In the genomic region with DNA sequence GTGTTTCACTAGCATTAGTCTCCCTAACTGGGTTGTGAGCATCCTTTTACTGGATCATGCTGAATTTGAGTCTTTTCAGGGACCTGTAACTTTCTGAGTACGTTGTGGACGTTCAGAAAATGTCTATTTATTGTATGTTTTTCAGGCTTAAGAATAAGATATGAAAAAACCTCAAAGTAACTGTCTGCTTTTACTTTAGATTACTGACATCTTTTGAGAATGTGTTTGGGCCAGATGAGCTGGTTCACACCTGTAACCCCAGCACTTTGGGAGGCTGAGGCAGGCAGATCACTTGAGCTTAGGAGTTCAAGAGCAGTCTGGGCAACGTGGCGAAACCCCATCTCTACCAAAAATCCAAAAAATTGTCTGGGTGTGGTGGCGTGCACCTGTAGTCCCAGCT, we compare ENCODE assay signal across 23 cellular contexts. TPM values are rescaled to one million over a fixed set of nuclear protein-coding genes. Genes with fewer than 3 reads are reported as not detected.
A peak's percentile ranks its signal among the peaks of the same experiment; 100 is the strongest.
DNase-seq lines count a peak whose midpoint lies in the region; ATAC-seq and TF ChIP-seq lines count a peak whose summit lies in the region.
"Had no signal": no experiment of that assay in that cellular context is flagged by ENCODE, and none has a peak within 500 bp of the region (broad histone marks: within the 10 kb centered on the region; RNA-seq: fewer than 3 reads in every experiment).

No MANE protein-coding gene starts in this region.

- peaks cover 93% of the 10 kb centered on the region for H3K79me2 ChIP-seq in GM23338 (replicated peaks; ENCODE audit: insufficient read depth)

- no peak for DNase-seq in activated naive CD4-positive, alpha-beta T cell treated with anti-CD3 and anti-CD28 coated beads, Interleukin-2, amount 50 U/mL, for 72 hours (ENCODE audit: low spot score in 2 of 2)
- no peak for DNase-seq in activated naive CD4-positive, alpha-beta T cell treated with anti-CD3 and anti-CD28 coated beads, Interleukin-2, amount 50 U/mL, for 16 hours
- DNase-seq in GM23338 (ENCODE audit: low spot score): no peak
- no peak for DNase-seq in activated T-helper 2 cell treated with anti-CD3 and anti-CD28 coated beads, Interferon-gamma antibody, Interleukin-2, Interleukin-4, amounts not matched to agents 10 μg/mL and 5 μg/mL and 100 μg/mL, durations not matched to agents 14 hours and 24 hours and 36 hours (ENCODE audit: low spot score)
- DNase-seq in type B pancreatic cell (ENCODE audit: extremely low spot score, unreplicated experiment): no peak
- DNase-seq in nucleus accumbens (lab: John Stamatoyannopoulos, UW): no peak
- no peak for DNase-seq in amniotic stem cell (lab: John Stamatoyannopoulos, UW)
- DNase-seq: activated CD8-positive, alpha-beta memory T cell treated with anti-CD3 and anti-CD28 coated beads, Interleukin-2, amount 50 U/mL, for 4 hours; central memory CD4-positive, alpha-beta T cell; GDM1; head of caudate nucleus; NCI-H1417; NCI-H2029; NCI-H524 treated with DMSO at 0.1 percent for 48 hours; right cardiac atrium; stimulated activated CD4-positive, alpha-beta T cell treated with anti-CD3 and anti-CD28 coated beads, Interleukin-1b, Interleukin-23, amount 100 ng/mL, for 48 hours; T-helper 9 cell; thyroid gland had no signal

- peaks cover 19% of the 10 kb centered on the region for H4K20me1 ChIP-seq in GM23338 (replicated peaks; ENCODE audit: insufficient read depth)

- H3F3A ChIP-seq in GM23338 (replicated peaks; ENCODE audit: low read depth): no peaks in the 10 kb centered on the region

- intact Hi-C loops in activated T-helper 2 cell treated with anti-CD3 and anti-CD28 coated beads, Interferon-gamma antibody, Interleukin-2, Interleukin-4, amounts not matched to agents 10 μg/mL and 5 μg/mL and 100 μg/mL, durations not matched to agents 14 hours and 24 hours and 36 hours (cut with micrococcal nuclease): no loop called here

- ATAC-seq in activated naive CD4-positive, alpha-beta T cell treated with anti-CD3 and anti-CD28 coated beads, Interleukin-2, amount 50 U/mL, for 72 hours: no peak
- no peak for ATAC-seq in GM23338
- ATAC-seq: left lobe of liver, right cardiac atrium, Right ventricle myocardium inferior had no signal

- H3K4me2 ChIP-seq in GM23338: no peak overlapping the region
- H3K4me2 ChIP-seq: BLaER1 treated with 17β-estradiol and CSF1 and Interleukin-3, amounts not matched to agents 10 nM and 100 nM; KMS-11 had no signal

- H3K4me3 Mint-ChIP-seq in GM23338 (no peak overlapping the region), type B pancreatic cell (no peak overlapping the region)
- H3K4me3 Mint-ChIP-seq in activated T-helper 2 cell treated with anti-CD3 and anti-CD28 coated beads, Interferon-gamma antibody, Interleukin-2, Interleukin-4, amounts not matched to agents 10 μg/mL and 5 μg/mL and 100 μg/mL, durations not matched to agents 14 hours and 24 hours and 36 hours (ENCODE audit: low read depth): no peak overlapping the region
- H3K4me3 Mint-ChIP-seq: dendritic cell treated with granulocyte-macrophage colony-stimulating factor and Interleukin-4, amounts not matched to agents 40 ng/mL and 50 ng/mL, for 4 days had no signal

- no peaks in the 10 kb centered on the region; the same call in 1 of the 2 replicates for H3K36me3 ChIP-seq in GM23338 (ENCODE audit: insufficient read depth)
- H3K36me3 ChIP-seq: thyroid gland had no signal

- H3K9me3 Mint-ChIP-seq in activated naive CD4-positive, alpha-beta T cell treated with anti-CD3 and anti-CD28 coated beads, Interleukin-2, amount 50 U/mL, for 72 hours: no peaks in the 10 kb centered on the region
- H3K9me3 Mint-ChIP-seq in GM23338 (no peaks in the 10 kb centered on the region; the same call in 2 of the 3 replicates), type B pancreatic cell (no peaks in the 10 kb centered on the region)
- H3K9me3 Mint-ChIP-seq in activated T-helper 2 cell treated with anti-CD3 and anti-CD28 coated beads, Interferon-gamma antibody, Interleukin-2, Interleukin-4, amounts not matched to agents 10 μg/mL and 5 μg/mL and 100 μg/mL, durations not matched to agents 14 hours and 24 hours and 36 hours: no peaks in the 10 kb centered on the region
- H3K9me3 Mint-ChIP-seq: dendritic cell treated with granulocyte-macrophage colony-stimulating factor and Interleukin-4, amounts not matched to agents 40 ng/mL and 50 ng/mL, for 4 days had no signal

- H3K27ac Mint-ChIP-seq in activated naive CD4-positive, alpha-beta T cell treated with anti-CD3 and anti-CD28 coated beads, Interleukin-2, amount 50 U/mL, for 72 hours: peak overlapping the region; percentile 63 to 72
- H3K27ac Mint-ChIP-seq in GM23338: no peak overlapping the region
- peak overlapping the region; percentile 55 for H3K27ac Mint-ChIP-seq in activated T-helper 2 cell treated with anti-CD3 and anti-CD28 coated beads, Interferon-gamma antibody, Interleukin-2, Interleukin-4, amounts not matched to agents 10 μg/mL and 5 μg/mL and 100 μg/mL, durations not matched to agents 14 hours and 24 hours and 36 hours
- H3K27ac Mint-ChIP-seq in type B pancreatic cell: peak overlapping the region; percentile 46
- H3K27ac Mint-ChIP-seq: dendritic cell treated with granulocyte-macrophage colony-stimulating factor and Interleukin-4, amounts not matched to agents 40 ng/mL and 50 ng/mL, for 4 days had no signal

- H3K9me2 ChIP-seq in GM23338 (ENCODE audit: insufficient read depth): no peaks in the 10 kb centered on the region

- H3K4me1 Mint-ChIP-seq in GM23338 (peaks cover 7% of the 10 kb centered on the region; the same call in 2 of the 3 replicates), type B pancreatic cell (ENCODE audit: unreplicated experiment) (peaks cover 12% of the 10 kb centered on the region)
- H3K4me1 Mint-ChIP-seq in activated T-helper 2 cell treated with anti-CD3 and anti-CD28 coated beads, Interferon-gamma antibody, Interleukin-2, Interleukin-4, amounts not matched to agents 10 μg/mL and 5 μg/mL and 100 μg/mL, durations not matched to agents 14 hours and 24 hours and 36 hours (ENCODE audit: low read depth): peaks cover 37% of the 10 kb centered on the region

- 0 out of 2 replicates have a peak, but pooled peaks cover 6% of the 10 kb centered on the region for H3K4me1 ChIP-seq in GM23338 (ENCODE audit: insufficient read depth)

- no peak for TF ChIP-seq CTCF in GM23338 (conservative IDR thresholded peaks at IDR 0.05; ENCODE audit: low read depth in 2 of 2)
- TF ChIP-seq CTCF in type B pancreatic cell (conservative IDR thresholded peaks at IDR 0.05): no peak

- no peak overlapping the region for H2AFZ ChIP-seq in GM23338

- no peak overlapping the region for H3K4me3 ChIP-seq in GM23338
- H3K4me3 ChIP-seq: BLaER1 treated with 17β-estradiol and CSF1 and Interleukin-3, amounts not matched to agents 10 nM and 100 nM; thyroid gland had no signal

- H3K36me3 Mint-ChIP-seq in activated naive CD4-positive, alpha-beta T cell treated with anti-CD3 and anti-CD28 coated beads, Interleukin-2, amount 50 U/mL, for 72 hours: peaks cover 11 to 27% of the 10 kb centered on the region in 2 donors
- H3K36me3 Mint-ChIP-seq in GM23338 (ENCODE audit: low read depth): no peaks in the 10 kb centered on the region; the same call in 2 of the 3 replicates
- H3K36me3 Mint-ChIP-seq in activated T-helper 2 cell treated with anti-CD3 and anti-CD28 coated beads, Interferon-gamma antibody, Interleukin-2, Interleukin-4, amounts not matched to agents 10 μg/mL and 5 μg/mL and 100 μg/mL, durations not matched to agents 14 hours and 24 hours and 36 hours (ENCODE audit: low read depth): peaks cover 44% of the 10 kb centered on the region
- H3K36me3 Mint-ChIP-seq in type B pancreatic cell: peaks cover 15% of the 10 kb centered on the region

- H3K27me3 ChIP-seq in GM23338 (ENCODE audit: insufficient read depth): no peaks in the 10 kb centered on the region
- H3K27me3 ChIP-seq: BLaER1 treated with 17β-estradiol and CSF1 and Interleukin-3, amounts not matched to agents 10 nM and 100 nM; thyroid gland had no signal

- H3K27ac ChIP-seq in GM23338 (ENCODE audit: low read depth): peak overlapping the region; percentile 53
- H3K27ac ChIP-seq: BLaER1 treated with 17β-estradiol and CSF1 and Interleukin-3, amounts not matched to agents 10 nM and 100 nM; KMS-11; thyroid gland had no signal

- H3K27me3 Mint-ChIP-seq in GM23338 (ENCODE audit: insufficient read depth, low read depth, poor library complexity): peaks cover 3% of the 10 kb centered on the region
- H3K27me3 Mint-ChIP-seq in activated T-helper 2 cell treated with anti-CD3 and anti-CD28 coated beads, Interferon-gamma antibody, Interleukin-2, Interleukin-4, amounts not matched to agents 10 μg/mL and 5 μg/mL and 100 μg/mL, durations not matched to agents 14 hours and 24 hours and 36 hours (ENCODE audit: low read depth): no peaks in the 10 kb centered on the region
- no peaks in the 10 kb centered on the region for H3K27me3 Mint-ChIP-seq in type B pancreatic cell
- H3K27me3 Mint-ChIP-seq: dendritic cell treated with granulocyte-macrophage colony-stimulating factor and Interleukin-4, amounts not matched to agents 40 ng/mL and 50 ng/mL, for 4 days had no signal

RNA-seq across cellular contexts. Expression of a gene that starts 32.7 kb away (rescaled TPM):
- total RNA-seq in activated naive CD4-positive, alpha-beta T cell treated with anti-CD3 and anti-CD28 coated beads, Interleukin-2, amount 50 U/mL, for 72 hours: 10 to 100 TPM; 81.6 to 92.6 TPM
- total RNA-seq in GM23338 (2014; rRNA removed; shearing (Covaris generic)): 20.6 and 25.8 TPM in 2 replicates
- polyA plus RNA-seq in GM23338 (2016; fragmentation: Nextera tagmentation; extraction: Ambion mirVana): 6.6 and 6.7 TPM in 2 replicates
- total RNA-seq in activated T-helper 2 cell treated with anti-CD3 and anti-CD28 coated beads, Interferon-gamma antibody, Interleukin-2, Interleukin-4, amounts not matched to agents 10 μg/mL and 5 μg/mL and 100 μg/mL, durations not matched to agents 14 hours and 24 hours and 36 hours: 119 and 126 TPM in 2 replicates
- 37.3 and 50.2 TPM in 2 replicates for total RNA-seq in type B pancreatic cell (ENCODE audit: low replicate concordance)
